10 cellular contexts compared by ENCODE assay signal in genomic region chr1:5481889-5482288, GRCh38.
DNase-seq lines count a peak whose midpoint lies in the region; ATAC-seq and TF ChIP-seq lines count a peak whose summit lies in the region.
"Had no signal": no experiment of that assay in that cellular context is flagged by ENCODE, and none has a peak within 500 bp of the region (broad histone marks: within the 10 kb centered on the region; RNA-seq: fewer than 3 reads in every experiment).

No MANE protein-coding gene starts in this region.

- H3K9me3 ChIP-seq in body of pancreas = no peaks in the 10 kb centered on the region
- H3K9me3 ChIP-seq in lower lobe of right lung = no peaks in the 10 kb centered on the region

- DNase-seq in GM13977 (ENCODE audit: low spot score) (no peak), body of pancreas (peak in 1 of 4 donors; percentile 25), ACHN (no peak), lower lobe of right lung (no peak)
- peak; percentile 5 to 16 for DNase-seq in activated CD4-positive, alpha-beta T cell treated with anti-CD3 and anti-CD28 coated beads for 4 hours
- peak; percentile 8 to 12 for DNase-seq in stimulated activated CD4-positive, alpha-beta T cell treated with anti-CD3 and anti-CD28 coated beads, Interleukin-1b, Interleukin-23, amount 100 ng/mL, for 4 hours (ENCODE audit: low read depth in 2 of 2)
- DNase-seq: DMS 273 treated with DMSO at 0.1 percent for 48 hours, mesenchymal stem cell had no signal

- H3K27ac ChIP-seq in body of pancreas (no peak overlapping the region), lower lobe of right lung (no peak overlapping the region)

- no peaks in the 10 kb centered on the region for H3K36me3 ChIP-seq in body of pancreas (replicated peaks in 1 of 2; ENCODE audit: insufficient read depth in 1 of 2, low read depth in 2 of 2)
- no peaks in the 10 kb centered on the region for H3K36me3 ChIP-seq in lower lobe of right lung

- H3K27me3 ChIP-seq in body of pancreas (no peaks in the 10 kb centered on the region), lower lobe of right lung (ENCODE audit: low read depth) (peaks cover 32% of the 10 kb centered on the region)

- H3K4me1 ChIP-seq in body of pancreas (peaks cover 31% of the 10 kb centered on the region), lower lobe of right lung (no peaks in the 10 kb centered on the region)

- no peak for TF ChIP-seq POLR2A in body of pancreas (IDR thresholded peaks at IDR 0.05)

- intact Hi-C loops in body of pancreas (cut with DNase I) (no loop called here), lower lobe of right lung (cut with DNase I) (no loop called here)

- TF ChIP-seq CTCF in GM13977 (IDR thresholded peaks at IDR 0.05; ENCODE audit: extremely low read depth, insufficient read depth, missing control alignments) (peak; percentile 25), body of pancreas (IDR thresholded peaks at IDR 0.05) (peak in 5 of 7 experiments; percentile 18 to 50 (median 29)), lower lobe of right lung (IDR thresholded peaks at IDR 0.05) (no peak)

- in situ Hi-C loops in GM13977 (cut with MboI; ENCODE audit: low pct_unique_long_range_greater_than_20kb, low sequenced_read_pairs, unreplicated experiment) (no loop called here), ACHN (cut with HindIII; ENCODE audit: low pct_ligation_motif_present, low pct_unique_long_range_greater_than_20kb, low sequenced_read_pairs) (no loop called here)

- WGBS in body of pancreas, 2 donors = 24 to 33% methylated on average over 7 to 10 of the region's 10 CpGs

- H3K4me3 ChIP-seq in body of pancreas (no peak overlapping the region), lower lobe of right lung (no peak overlapping the region)

- ATAC-seq in body of pancreas (no peak), GM21717 (IDR thresholded peaks at IDR 0.05; ENCODE audit: unreplicated experiment) (no peak), HG03457 (IDR thresholded peaks at IDR 0.05; ENCODE audit: unreplicated experiment) (no peak), lower lobe of right lung (no peak)

Comparison
In these comparisons a context has a peak if more than half of its experiments do, and no peak if none do; other contexts are left out.
1. DNase-seq: peak in activated CD4-positive, alpha-beta T cell treated with anti-CD3 and anti-CD28 coated beads for 4 hours (2 of 2) and stimulated activated CD4-positive, alpha-beta T cell treated with anti-CD3 and anti-CD28 coated beads, Interleukin-1b, Interleukin-23, amount 100 ng/mL, for 4 hours (2 of 2); none in GM13977 (single experiment), ACHN (single experiment) and lower lobe of right lung (single experiment).